Comparison of ENCODE assay signal across 32 cellular contexts in genomic region chr7:50807026-50807730, GRCh38. TPM values are rescaled to one million over a fixed set of nuclear protein-coding genes. Genes with fewer than 3 reads are reported as not detected.
DNase-seq lines count a peak whose midpoint lies in the region; ATAC-seq, FAIRE-seq and TF ChIP-seq lines count a peak whose summit lies in the region.
"Had no signal": no experiment of that assay in that cellular context is flagged by ENCODE, and none has a peak within 500 bp of the region (broad histone marks: within the 10 kb centered on the region; RNA-seq: fewer than 3 reads in every experiment).

No MANE protein-coding gene starts in this region.

- H3K27me3 ChIP-seq in H7 (ENCODE audit: control insufficient read depth, insufficient read depth, low read length) = no peaks in the 10 kb centered on the region
- H3K27me3 ChIP-seq: BLaER1 treated with 17β-estradiol and CSF1 and Interleukin-3, amounts not matched to agents 10 nM and 100 nM; right atrium auricular region; SJSA1 had no signal

- peak; percentile 95 for FAIRE-seq in RCC 7860 (lab: Jason Lieb, UNC)
- FAIRE-seq: frontal cortex, G401.6 had no signal

- no peak for TF ChIP-seq CTCF in epithelial cell of esophagus (IDR thresholded peaks at IDR 0.05; ENCODE audit: insufficient read depth, low read depth, low read length, missing control alignments)

- no peak for ATAC-seq in HG02884 (IDR thresholded peaks at IDR 0.05; ENCODE audit: unreplicated experiment)
- ATAC-seq: activated naive CD4-positive, alpha-beta T cell treated with anti-CD3 and anti-CD28 coated beads, Interleukin-2, amount 50 U/mL, for 72 hours; left colon had no signal

- no peak overlapping the region for H3K4me3 ChIP-seq in H7 (ENCODE audit: insufficient read depth, low read depth, low read length)
- no peak overlapping the region for H3K4me3 ChIP-seq in epithelial cell of esophagus (ENCODE audit: low read length)
- H3K4me3 ChIP-seq: BLaER1 treated with 17β-estradiol and CSF1 and Interleukin-3, amounts not matched to agents 10 nM and 100 nM; esophagus muscularis mucosa; right atrium auricular region; SJSA1; smooth muscle cell had no signal

- DNase-seq in H7 (peak; percentile 36), RCC 7860 (ENCODE audit: low spot score) (peak; percentile 87), epithelial cell of esophagus (ENCODE audit: low read depth) (peak; percentile 52), non-pigmented ciliary epithelial cell (ENCODE audit: low read depth) (peak; percentile 37), putamen (ENCODE audit: low spot score) (no peak), NCI-H187 treated with DMSO at 0.1 percent for 48 hours (lab: John Stamatoyannopoulos, UW) (no peak)
- no peak for DNase-seq in activated CD4-positive, alpha-beta T cell treated with anti-CD3 and anti-CD28 coated beads, Interleukin-2, amount 50 U/mL, for 4 hours
- DNase-seq: activated CD4-positive, alpha-beta T cell treated with anti-CD3 and anti-CD28 coated beads, Interleukin-2, amount 10 ng/mL, durations not matched to agents 24 days and 14 days; activated effector memory CD4-positive, alpha-beta T cell treated with Interleukin-2 at 50 U/mL for 16 hours; activated T-cell treated with anti-CD3 and anti-CD28 coated beads, Interleukin-2, amount 50 U/mL, for 1 hour; anterior cingulate cortex; central memory CD4-positive, alpha-beta T cell; dermis blood vessel endothelial cell; DMS153; KBM-7; left colon; NCI-H1417 treated with DMSO at 0.1 percent for 48 hours; NCI-H2107; NCI-H446; RPMI8226; stimulated activated CD4-positive, alpha-beta T cell treated with anti-CD3 and anti-CD28 coated beads, Interleukin-1b, Interleukin-23, amount 100 ng/mL, for 48 hours; stimulated activated naive CD4-positive, alpha-beta T cell treated with Interleukin-2 at 50 U/mL for 16 hours; T-helper 9 cell had no signal

- no peaks in the 10 kb centered on the region for H3K36me3 ChIP-seq in H7 (replicated peaks; ENCODE audit: control insufficient read depth, insufficient read depth, low read length)
- H3K36me3 ChIP-seq: BLaER1 treated with 17β-estradiol and CSF1 and Interleukin-3, amounts not matched to agents 10 nM and 100 nM; esophagus muscularis mucosa; right atrium auricular region; SJSA1 had no signal

RNA-seq across cellular contexts. Expression of gene GRB10, which starts 24.5 kb away (rescaled TPM):
- 92.9 and 110 TPM in 2 replicates for total RNA-seq in H7 (2014; rRNA removed; shearing (Covaris generic))

Comparison
In these comparisons a context has a peak if more than half of its experiments do, and no peak if none do; other contexts are left out.
1. DNase-seq: peak in H7 (single experiment), RCC 7860 (single experiment), epithelial cell of esophagus (single experiment) and non-pigmented ciliary epithelial cell (single experiment); none in putamen (single experiment), activated CD4-positive, alpha-beta T cell treated with anti-CD3 and anti-CD28 coated beads, Interleukin-2, amount 50 U/mL, for 4 hours (0 of 2) and NCI-H187 treated with DMSO at 0.1 percent for 48 hours (single experiment).